1 cellular context compared by ENCODE assay signal in the genomic region with DNA sequence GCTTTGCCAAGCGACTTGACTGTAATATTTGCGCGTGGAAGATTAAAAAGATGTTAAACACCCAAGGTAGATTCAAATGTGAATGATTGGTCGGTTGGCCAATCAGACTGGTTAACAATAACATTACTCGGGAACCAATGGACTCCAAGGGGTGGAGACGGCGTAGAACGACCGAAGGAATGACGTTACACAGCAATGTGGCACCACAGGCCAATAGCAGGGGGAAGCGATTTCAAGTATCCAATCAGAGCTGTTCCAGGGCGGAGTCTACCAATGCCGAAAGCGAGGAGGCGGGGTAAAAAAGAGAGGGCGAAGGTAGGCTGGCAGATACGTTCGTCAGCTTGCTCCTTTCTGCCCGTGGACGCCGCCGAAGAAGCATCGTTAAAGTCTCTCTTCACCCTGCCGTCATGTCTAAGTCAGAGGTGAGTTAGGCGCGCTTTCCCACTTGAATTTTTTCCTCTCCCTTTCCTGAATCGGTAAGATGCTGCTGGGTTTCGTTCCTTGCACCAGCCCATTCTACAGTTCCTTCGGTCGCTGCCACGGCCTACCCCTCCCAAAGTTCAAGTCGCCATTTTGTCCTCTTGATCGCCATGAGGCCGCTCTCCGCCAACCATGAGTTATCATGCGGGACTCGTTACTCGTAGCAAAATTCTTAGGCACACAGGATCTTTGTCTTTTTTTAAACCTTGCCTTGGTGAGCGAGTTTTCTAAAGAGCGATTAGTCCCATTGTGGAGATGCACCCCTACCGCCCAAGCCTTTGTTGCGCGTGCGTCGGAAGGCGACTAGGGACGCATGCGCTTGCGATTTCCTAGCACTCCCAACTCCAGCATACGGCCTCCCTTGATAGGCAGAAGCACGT.
TF ChIP-seq lines count a peak whose summit lies in the region.

A gene (plus strand): TSS at position 326 of the 860 bp plus-strand sequence. CDS start 82 bp downstream, at position 408.

TF ChIP-seq in HEK293, 187 proteins besides CTCF, POLR2A, EP300 and RAD21 (continued from another document and continues in another):
- TF ChIP-seq, protein P1, sequence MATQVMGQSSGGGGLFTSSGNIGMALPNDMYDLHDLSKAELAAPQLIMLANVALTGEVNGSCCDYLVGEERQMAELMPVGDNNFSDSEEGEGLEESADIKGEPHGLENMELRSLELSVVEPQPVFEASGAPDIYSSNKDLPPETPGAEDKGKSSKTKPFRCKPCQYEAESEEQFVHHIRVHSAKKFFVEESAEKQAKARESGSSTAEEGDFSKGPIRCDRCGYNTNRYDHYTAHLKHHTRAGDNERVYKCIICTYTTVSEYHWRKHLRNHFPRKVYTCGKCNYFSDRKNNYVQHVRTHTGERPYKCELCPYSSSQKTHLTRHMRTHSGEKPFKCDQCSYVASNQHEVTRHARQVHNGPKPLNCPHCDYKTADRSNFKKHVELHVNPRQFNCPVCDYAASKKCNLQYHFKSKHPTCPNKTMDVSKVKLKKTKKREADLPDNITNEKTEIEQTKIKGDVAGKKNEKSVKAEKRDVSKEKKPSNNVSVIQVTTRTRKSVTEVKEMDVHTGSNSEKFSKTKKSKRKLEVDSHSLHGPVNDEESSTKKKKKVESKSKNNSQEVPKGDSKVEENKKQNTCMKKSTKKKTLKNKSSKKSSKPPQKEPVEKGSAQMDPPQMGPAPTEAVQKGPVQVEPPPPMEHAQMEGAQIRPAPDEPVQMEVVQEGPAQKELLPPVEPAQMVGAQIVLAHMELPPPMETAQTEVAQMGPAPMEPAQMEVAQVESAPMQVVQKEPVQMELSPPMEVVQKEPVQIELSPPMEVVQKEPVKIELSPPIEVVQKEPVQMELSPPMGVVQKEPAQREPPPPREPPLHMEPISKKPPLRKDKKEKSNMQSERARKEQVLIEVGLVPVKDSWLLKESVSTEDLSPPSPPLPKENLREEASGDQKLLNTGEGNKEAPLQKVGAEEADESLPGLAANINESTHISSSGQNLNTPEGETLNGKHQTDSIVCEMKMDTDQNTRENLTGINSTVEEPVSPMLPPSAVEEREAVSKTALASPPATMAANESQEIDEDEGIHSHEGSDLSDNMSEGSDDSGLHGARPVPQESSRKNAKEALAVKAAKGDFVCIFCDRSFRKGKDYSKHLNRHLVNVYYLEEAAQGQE (tag by site-specific recombination; IDR thresholded peaks at IDR 0.05), result peak; percentile 45
- TF ChIP-seq ZBTB1 (tag by site-specific recombination; IDR thresholded peaks at IDR 0.05) (peak; percentile 22; the same call in 1 of the 2 replicates), HOXD13 (CRISPR knock-in tag; IDR thresholded peaks at IDR 0.05; ENCODE audit: borderline replicate concordance) (no peak), SP2 (tag by site-specific recombination; IDR thresholded peaks at IDR 0.05) (peak; percentile 97), ZNF747 (tag by site-specific recombination; IDR thresholded peaks at IDR 0.05) (no peak), ZFP37 (tag by site-specific recombination; IDR thresholded peaks at IDR 0.05) (peak; percentile 93), MYNN (tag by site-specific recombination; IDR thresholded peaks at IDR 0.05; ENCODE audit: borderline replicate concordance) (no peak), ZNF121 (tag by site-specific recombination; IDR thresholded peaks at IDR 0.05) (peak; percentile 32; the same call in 1 of the 2 replicates), IKZF3 (tag by site-specific recombination; IDR thresholded peaks at IDR 0.05) (no peak), ZNF112 (tag by site-specific recombination; IDR thresholded peaks at IDR 0.05) (no peak), ZNF133 (tag by site-specific recombination; IDR thresholded peaks at IDR 0.05) (no peak), ZSCAN16 (tag by site-specific recombination; IDR thresholded peaks at IDR 0.05) (no peak), ZNF416 (tag by site-specific recombination; IDR thresholded peaks at IDR 0.05) (no peak), ZBTB21 (tag by site-specific recombination; IDR thresholded peaks at IDR 0.05) (peak; percentile 93), ZNF2 (tag by site-specific recombination; IDR thresholded peaks at IDR 0.05) (peak; percentile 93), ZNF140 (tag by site-specific recombination; IDR thresholded peaks at IDR 0.05) (no peak), KLF7 (tag by site-specific recombination; IDR thresholded peaks at IDR 0.05; ENCODE audit: borderline replicate concordance) (peak; percentile 76; the same call in 1 of the 2 replicates)
- TF ChIP-seq, protein P2, sequence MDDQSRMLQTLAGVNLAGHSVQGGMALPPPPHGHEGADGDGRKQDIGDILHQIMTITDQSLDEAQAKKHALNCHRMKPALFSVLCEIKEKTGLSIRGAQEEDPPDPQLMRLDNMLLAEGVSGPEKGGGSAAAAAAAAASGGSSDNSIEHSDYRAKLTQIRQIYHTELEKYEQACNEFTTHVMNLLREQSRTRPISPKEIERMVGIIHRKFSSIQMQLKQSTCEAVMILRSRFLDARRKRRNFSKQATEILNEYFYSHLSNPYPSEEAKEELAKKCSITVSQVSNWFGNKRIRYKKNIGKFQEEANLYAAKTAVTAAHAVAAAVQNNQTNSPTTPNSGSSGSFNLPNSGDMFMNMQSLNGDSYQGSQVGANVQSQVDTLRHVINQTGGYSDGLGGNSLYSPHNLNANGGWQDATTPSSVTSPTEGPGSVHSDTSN (CRISPR knock-in tag; IDR thresholded peaks at IDR 0.05), result no peak
- TF ChIP-seq, protein P3, sequence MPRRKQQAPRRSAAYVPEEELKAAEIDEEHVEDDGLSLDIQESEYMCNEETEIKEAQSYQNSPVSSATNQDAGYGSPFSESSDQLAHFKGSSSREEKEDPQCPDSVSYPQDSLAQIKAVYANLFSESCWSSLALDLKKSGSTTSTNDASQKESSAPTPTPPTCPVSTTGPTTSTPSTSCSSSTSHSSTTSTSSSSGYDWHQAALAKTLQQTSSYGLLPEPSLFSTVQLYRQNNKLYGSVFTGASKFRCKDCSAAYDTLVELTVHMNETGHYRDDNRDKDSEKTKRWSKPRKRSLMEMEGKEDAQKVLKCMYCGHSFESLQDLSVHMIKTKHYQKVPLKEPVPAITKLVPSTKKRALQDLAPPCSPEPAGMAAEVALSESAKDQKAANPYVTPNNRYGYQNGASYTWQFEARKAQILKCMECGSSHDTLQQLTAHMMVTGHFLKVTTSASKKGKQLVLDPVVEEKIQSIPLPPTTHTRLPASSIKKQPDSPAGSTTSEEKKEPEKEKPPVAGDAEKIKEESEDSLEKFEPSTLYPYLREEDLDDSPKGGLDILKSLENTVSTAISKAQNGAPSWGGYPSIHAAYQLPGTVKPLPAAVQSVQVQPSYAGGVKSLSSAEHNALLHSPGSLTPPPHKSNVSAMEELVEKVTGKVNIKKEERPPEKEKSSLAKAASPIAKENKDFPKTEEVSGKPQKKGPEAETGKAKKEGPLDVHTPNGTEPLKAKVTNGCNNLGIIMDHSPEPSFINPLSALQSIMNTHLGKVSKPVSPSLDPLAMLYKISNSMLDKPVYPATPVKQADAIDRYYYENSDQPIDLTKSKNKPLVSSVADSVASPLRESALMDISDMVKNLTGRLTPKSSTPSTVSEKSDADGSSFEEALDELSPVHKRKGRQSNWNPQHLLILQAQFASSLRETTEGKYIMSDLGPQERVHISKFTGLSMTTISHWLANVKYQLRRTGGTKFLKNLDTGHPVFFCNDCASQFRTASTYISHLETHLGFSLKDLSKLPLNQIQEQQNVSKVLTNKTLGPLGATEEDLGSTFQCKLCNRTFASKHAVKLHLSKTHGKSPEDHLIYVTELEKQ (tag by site-specific recombination; IDR thresholded peaks at IDR 0.05; ENCODE audit: borderline replicate concordance), result no peak
- TF ChIP-seq, protein P4, sequence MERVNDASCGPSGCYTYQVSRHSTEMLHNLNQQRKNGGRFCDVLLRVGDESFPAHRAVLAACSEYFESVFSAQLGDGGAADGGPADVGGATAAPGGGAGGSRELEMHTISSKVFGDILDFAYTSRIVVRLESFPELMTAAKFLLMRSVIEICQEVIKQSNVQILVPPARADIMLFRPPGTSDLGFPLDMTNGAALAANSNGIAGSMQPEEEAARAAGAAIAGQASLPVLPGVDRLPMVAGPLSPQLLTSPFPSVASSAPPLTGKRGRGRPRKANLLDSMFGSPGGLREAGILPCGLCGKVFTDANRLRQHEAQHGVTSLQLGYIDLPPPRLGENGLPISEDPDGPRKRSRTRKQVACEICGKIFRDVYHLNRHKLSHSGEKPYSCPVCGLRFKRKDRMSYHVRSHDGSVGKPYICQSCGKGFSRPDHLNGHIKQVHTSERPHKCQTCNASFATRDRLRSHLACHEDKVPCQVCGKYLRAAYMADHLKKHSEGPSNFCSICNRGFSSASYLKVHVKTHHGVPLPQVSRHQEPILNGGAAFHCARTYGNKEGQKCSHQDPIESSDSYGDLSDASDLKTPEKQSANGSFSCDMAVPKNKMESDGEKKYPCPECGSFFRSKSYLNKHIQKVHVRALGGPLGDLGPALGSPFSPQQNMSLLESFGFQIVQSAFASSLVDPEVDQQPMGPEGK (tag by site-specific recombination; IDR thresholded peaks at IDR 0.05), result 0 out of 2 replicates have a peak, but pooled peaks have one; percentile 57
- TF ChIP-seq, protein P5, sequence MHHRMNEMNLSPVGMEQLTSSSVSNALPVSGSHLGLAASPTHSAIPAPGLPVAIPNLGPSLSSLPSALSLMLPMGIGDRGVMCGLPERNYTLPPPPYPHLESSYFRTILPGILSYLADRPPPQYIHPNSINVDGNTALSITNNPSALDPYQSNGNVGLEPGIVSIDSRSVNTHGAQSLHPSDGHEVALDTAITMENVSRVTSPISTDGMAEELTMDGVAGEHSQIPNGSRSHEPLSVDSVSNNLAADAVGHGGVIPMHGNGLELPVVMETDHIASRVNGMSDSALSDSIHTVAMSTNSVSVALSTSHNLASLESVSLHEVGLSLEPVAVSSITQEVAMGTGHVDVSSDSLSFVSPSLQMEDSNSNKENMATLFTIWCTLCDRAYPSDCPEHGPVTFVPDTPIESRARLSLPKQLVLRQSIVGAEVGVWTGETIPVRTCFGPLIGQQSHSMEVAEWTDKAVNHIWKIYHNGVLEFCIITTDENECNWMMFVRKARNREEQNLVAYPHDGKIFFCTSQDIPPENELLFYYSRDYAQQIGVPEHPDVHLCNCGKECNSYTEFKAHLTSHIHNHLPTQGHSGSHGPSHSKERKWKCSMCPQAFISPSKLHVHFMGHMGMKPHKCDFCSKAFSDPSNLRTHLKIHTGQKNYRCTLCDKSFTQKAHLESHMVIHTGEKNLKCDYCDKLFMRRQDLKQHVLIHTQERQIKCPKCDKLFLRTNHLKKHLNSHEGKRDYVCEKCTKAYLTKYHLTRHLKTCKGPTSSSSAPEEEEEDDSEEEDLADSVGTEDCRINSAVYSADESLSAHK (tag by site-specific recombination; IDR thresholded peaks at IDR 0.05), result peak; percentile 60; the same call in 1 of the 2 replicates
- TF ChIP-seq, protein P6, sequence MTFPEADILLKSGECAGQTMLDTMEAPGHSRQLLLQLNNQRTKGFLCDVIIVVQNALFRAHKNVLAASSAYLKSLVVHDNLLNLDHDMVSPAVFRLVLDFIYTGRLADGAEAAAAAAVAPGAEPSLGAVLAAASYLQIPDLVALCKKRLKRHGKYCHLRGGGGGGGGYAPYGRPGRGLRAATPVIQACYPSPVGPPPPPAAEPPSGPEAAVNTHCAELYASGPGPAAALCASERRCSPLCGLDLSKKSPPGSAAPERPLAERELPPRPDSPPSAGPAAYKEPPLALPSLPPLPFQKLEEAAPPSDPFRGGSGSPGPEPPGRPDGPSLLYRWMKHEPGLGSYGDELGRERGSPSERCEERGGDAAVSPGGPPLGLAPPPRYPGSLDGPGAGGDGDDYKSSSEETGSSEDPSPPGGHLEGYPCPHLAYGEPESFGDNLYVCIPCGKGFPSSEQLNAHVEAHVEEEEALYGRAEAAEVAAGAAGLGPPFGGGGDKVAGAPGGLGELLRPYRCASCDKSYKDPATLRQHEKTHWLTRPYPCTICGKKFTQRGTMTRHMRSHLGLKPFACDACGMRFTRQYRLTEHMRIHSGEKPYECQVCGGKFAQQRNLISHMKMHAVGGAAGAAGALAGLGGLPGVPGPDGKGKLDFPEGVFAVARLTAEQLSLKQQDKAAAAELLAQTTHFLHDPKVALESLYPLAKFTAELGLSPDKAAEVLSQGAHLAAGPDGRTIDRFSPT (tag by site-specific recombination; IDR thresholded peaks at IDR 0.05), result peak; percentile 90
- TF ChIP-seq, protein P7, sequence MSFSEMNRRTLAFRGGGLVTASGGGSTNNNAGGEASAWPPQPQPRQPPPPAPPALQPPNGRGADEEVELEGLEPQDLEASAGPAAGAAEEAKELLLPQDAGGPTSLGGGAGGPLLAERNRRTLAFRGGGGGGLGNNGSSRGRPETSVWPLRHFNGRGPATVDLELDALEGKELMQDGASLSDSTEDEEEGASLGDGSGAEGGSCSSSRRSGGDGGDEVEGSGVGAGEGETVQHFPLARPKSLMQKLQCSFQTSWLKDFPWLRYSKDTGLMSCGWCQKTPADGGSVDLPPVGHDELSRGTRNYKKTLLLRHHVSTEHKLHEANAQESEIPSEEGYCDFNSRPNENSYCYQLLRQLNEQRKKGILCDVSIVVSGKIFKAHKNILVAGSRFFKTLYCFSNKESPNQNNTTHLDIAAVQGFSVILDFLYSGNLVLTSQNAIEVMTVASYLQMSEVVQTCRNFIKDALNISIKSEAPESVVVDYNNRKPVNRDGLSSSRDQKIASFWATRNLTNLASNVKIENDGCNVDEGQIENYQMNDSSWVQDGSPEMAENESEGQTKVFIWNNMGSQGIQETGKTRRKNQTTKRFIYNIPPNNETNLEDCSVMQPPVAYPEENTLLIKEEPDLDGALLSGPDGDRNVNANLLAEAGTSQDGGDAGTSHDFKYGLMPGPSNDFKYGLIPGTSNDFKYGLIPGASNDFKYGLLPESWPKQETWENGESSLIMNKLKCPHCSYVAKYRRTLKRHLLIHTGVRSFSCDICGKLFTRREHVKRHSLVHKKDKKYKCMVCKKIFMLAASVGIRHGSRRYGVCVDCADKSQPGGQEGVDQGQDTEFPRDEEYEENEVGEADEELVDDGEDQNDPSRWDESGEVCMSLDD (tag by site-specific recombination; IDR thresholded peaks at IDR 0.05), result no peak
- TF ChIP-seq, protein P8, sequence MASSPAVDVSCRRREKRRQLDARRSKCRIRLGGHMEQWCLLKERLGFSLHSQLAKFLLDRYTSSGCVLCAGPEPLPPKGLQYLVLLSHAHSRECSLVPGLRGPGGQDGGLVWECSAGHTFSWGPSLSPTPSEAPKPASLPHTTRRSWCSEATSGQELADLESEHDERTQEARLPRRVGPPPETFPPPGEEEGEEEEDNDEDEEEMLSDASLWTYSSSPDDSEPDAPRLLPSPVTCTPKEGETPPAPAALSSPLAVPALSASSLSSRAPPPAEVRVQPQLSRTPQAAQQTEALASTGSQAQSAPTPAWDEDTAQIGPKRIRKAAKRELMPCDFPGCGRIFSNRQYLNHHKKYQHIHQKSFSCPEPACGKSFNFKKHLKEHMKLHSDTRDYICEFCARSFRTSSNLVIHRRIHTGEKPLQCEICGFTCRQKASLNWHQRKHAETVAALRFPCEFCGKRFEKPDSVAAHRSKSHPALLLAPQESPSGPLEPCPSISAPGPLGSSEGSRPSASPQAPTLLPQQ (tag by site-specific recombination; IDR thresholded peaks at IDR 0.05), result peak; percentile 72
- TF ChIP-seq, protein P9, sequence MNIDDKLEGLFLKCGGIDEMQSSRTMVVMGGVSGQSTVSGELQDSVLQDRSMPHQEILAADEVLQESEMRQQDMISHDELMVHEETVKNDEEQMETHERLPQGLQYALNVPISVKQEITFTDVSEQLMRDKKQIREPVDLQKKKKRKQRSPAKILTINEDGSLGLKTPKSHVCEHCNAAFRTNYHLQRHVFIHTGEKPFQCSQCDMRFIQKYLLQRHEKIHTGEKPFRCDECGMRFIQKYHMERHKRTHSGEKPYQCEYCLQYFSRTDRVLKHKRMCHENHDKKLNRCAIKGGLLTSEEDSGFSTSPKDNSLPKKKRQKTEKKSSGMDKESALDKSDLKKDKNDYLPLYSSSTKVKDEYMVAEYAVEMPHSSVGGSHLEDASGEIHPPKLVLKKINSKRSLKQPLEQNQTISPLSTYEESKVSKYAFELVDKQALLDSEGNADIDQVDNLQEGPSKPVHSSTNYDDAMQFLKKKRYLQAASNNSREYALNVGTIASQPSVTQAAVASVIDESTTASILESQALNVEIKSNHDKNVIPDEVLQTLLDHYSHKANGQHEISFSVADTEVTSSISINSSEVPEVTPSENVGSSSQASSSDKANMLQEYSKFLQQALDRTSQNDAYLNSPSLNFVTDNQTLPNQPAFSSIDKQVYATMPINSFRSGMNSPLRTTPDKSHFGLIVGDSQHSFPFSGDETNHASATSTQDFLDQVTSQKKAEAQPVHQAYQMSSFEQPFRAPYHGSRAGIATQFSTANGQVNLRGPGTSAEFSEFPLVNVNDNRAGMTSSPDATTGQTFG (tag by site-specific recombination; IDR thresholded peaks at IDR 0.05; ENCODE audit: borderline replicate concordance), result no peak
